Comparison of ENCODE assay signal across 8 cellular contexts in the genomic region with DNA sequence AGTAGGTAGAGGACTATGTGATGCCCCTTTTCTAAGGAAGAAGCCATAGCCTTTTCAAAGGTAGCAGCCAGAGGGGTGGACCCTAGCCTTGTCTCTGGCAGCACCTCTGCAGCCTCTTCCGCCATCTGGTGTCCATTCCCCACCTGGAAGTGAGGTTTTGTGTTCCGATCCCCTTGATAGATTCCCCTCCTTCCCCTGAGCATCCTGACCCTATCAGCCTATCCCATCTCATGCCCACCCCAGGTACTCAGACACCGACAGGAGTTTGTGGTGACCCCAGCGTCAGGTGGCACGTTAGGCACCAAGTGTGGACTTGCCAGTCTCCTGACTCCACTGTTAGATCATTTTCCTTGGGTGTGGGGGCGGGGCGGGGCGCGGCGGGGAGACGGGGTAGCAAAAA. TPM values are rescaled to one million over a fixed set of nuclear protein-coding genes. Genes with fewer than 3 reads are reported as not detected.
DNase-seq lines count a peak whose midpoint lies in the region; ATAC-seq, FAIRE-seq and TF ChIP-seq lines count a peak whose summit lies in the region.

No MANE protein-coding gene starts in this region.

- H3K9me3 ChIP-seq in heart right ventricle = no peaks in the 10 kb centered on the region
- H3K9me3 ChIP-seq in mesodermal cell (ENCODE audit: control insufficient read depth, low read length) = no peaks in the 10 kb centered on the region

- ATAC-seq in heart right ventricle (no peak), Right ventricle myocardium inferior (no peak), HG03432 (IDR thresholded peaks at IDR 0.05; ENCODE audit: unreplicated experiment) (no peak)

- peak overlapping the region; percentile 89 to 100 (median 96) for H3K27ac ChIP-seq in heart right ventricle
- H3K27ac ChIP-seq in mesodermal cell (ENCODE audit: low read depth, low read length, severe bottlenecking) = peak overlapping the region; percentile 64

- intact Hi-C loops in heart right ventricle (cut with DNase I) = loop anchor here in 7 of 10 donors (2.0 to 5.0 kb wide), 5 partner anchors 31 to 345 kb away; a partner anchor contains a TSS
- intact Hi-C loops in Right ventricle myocardium inferior (cut with DNase I) = loop anchor here (5.0 kb wide), 2 partner anchors 80 to 155 kb away; no protein-coding TSS in a partner anchor

- H3K4me1 ChIP-seq in heart right ventricle (peaks cover 24 to 76% (median 70%) of the 10 kb centered on the region in 9 donors), mesodermal cell (ENCODE audit: control insufficient read depth, insufficient read depth, low read length, poor library complexity, severe bottlenecking) (peaks cover 47% of the 10 kb centered on the region)

- H3K36me3 ChIP-seq in heart right ventricle (peaks cover 0 to 13% (median 0%) of the 10 kb centered on the region in 9 donors), bronchial epithelial cell (ENCODE audit: control insufficient read depth, insufficient read depth, low read length) (peaks cover 3% of the 10 kb centered on the region), mesodermal cell (ENCODE audit: control insufficient read depth, insufficient read depth, low read length) (peaks cover 12% of the 10 kb centered on the region)

- peak in 4 of 9 donors; percentile 20 to 39 (median 33) for TF ChIP-seq CTCF in heart right ventricle (IDR thresholded peaks at IDR 0.05)
- TF ChIP-seq CTCF in bronchial epithelial cell (IDR thresholded peaks at IDR 0.05; ENCODE audit: insufficient read depth, low read length, severe bottlenecking) = peak; percentile 78

- H3K27me3 ChIP-seq in heart right ventricle (no peaks in the 10 kb centered on the region), bronchial epithelial cell (ENCODE audit: control insufficient read depth, insufficient read depth, low read length) (no peaks in the 10 kb centered on the region)

- H3K4me3 ChIP-seq in heart right ventricle (peak overlapping the region in 9 of 10 donors; percentile 56 to 98 (median 88)), bronchial epithelial cell (ENCODE audit: low read depth, low read length) (peak overlapping the region; percentile 50), mesodermal cell (ENCODE audit: extremely low read depth, insufficient read depth, low read length, poor library complexity, severe bottlenecking) (peak overlapping the region; percentile 44)

- no peak for DNase-seq in heart right ventricle
- no peak for DNase-seq in Right ventricle myocardium inferior (ENCODE audit: missing footprints)
- DNase-seq in NCI-H748 (lab: John Stamatoyannopoulos, UW; ENCODE audit: unreplicated experiment) = peak; percentile 74
- peak; percentile 65 for DNase-seq in bronchial epithelial cell (ENCODE audit: low read depth)
- DNase-seq in retina = no peak
- no peak for DNase-seq in stimulated activated CD4-positive, alpha-beta T cell treated with anti-CD3 and anti-CD28 coated beads, Interleukin-1b, Interleukin-23, amount 100 ng/mL, for 48 hours

- no peak for FAIRE-seq in bronchial epithelial cell (lab: Jason Lieb, UNC)

- WGBS in heart right ventricle, 2 donors = 9 to 10% methylated on average over 11 of the region's 11 CpGs
- WGBS in mesodermal cell (ENCODE audit: insufficient coverage in 2 of 2), 2 experiments = 9 to 16% methylated on average over 8 to 11 of the region's 11 CpGs

RNA-seq across cellular contexts. Expression of a gene that starts 0.4 kb away (rescaled TPM):
- total RNA-seq in heart right ventricle (10 to 100 TPM; 21.2 to 54.9 (median 29.2) TPM), Right ventricle myocardium inferior (45.1 TPM), bronchial epithelial cell (10.6 and 10.8 TPM in 2 replicates)
- 10 to 100 TPM; 42.0 to 55.7 TPM for polyA plus RNA-seq in heart right ventricle
- 52.9 TPM for polyA plus RNA-seq in mesodermal cell (2013, experiment 1 of 2)
- 41.6 TPM for polyA plus RNA-seq in mesodermal cell (2013, experiment 2 of 2)

RNA-seq across cellular contexts. Expression of a gene that starts 1.7 kb away (rescaled TPM):
- total RNA-seq in heart right ventricle = 10 to 100 TPM; 23.7 to 44.0 (median 26.3) TPM
- polyA plus RNA-seq in heart right ventricle = 10 to 100 TPM; 55.6 to 92.0 TPM
- total RNA-seq in Right ventricle myocardium inferior = 23.3 TPM
- total RNA-seq in bronchial epithelial cell = 30.3 and 43.4 TPM in 2 replicates
- polyA plus RNA-seq in mesodermal cell (2013, experiment 1 of 2) = 59.5 TPM
- 49.2 TPM for polyA plus RNA-seq in mesodermal cell (2013, experiment 2 of 2)

RNA-seq across cellular contexts. Expression of a gene that starts 3.9 kb away (rescaled TPM):
- 100 to 1,000 TPM in 1 of 10 donors, 10 to 100 TPM in 9; 42.9 to 113 (median 53.9) TPM for total RNA-seq in heart right ventricle
- polyA plus RNA-seq in heart right ventricle = 10 to 100 TPM; 30.8 to 62.6 TPM
- 61.0 TPM for total RNA-seq in Right ventricle myocardium inferior
- 31.6 and 62.0 TPM in 2 replicates for total RNA-seq in bronchial epithelial cell
- 18.8 TPM for polyA plus RNA-seq in mesodermal cell (2013, experiment 1 of 2)
- 18.2 TPM for polyA plus RNA-seq in mesodermal cell (2013, experiment 2 of 2)

RNA-seq across cellular contexts. Expression of a gene that starts 13.8 kb away (rescaled TPM):
- total RNA-seq in heart right ventricle (10 to 100 TPM; 54.4 to 92.5 (median 72.8) TPM), Right ventricle myocardium inferior (72.3 TPM), bronchial epithelial cell (22.5 and 35.0 TPM in 2 replicates)
- polyA plus RNA-seq in heart right ventricle = 10 to 100 TPM; 42.7 to 79.7 TPM
- 24.9 TPM for polyA plus RNA-seq in mesodermal cell (2013, experiment 1 of 2)
- 23.5 TPM for polyA plus RNA-seq in mesodermal cell (2013, experiment 2 of 2)

RNA-seq across cellular contexts. Expression of a gene that starts 23.7 kb away (rescaled TPM):
- total RNA-seq in heart right ventricle = 1 to 10 TPM in 2 of 10 donors, under 1 TPM in 6, not detected in 2; 0.22 to 1.5 (median 0.35) TPM
- 1 to 10 TPM in 1 of 2 donors, under 1 TPM in 1; 0.48 to 1.4 TPM for polyA plus RNA-seq in heart right ventricle
- 0.43 TPM for total RNA-seq in Right ventricle myocardium inferior
- total RNA-seq in bronchial epithelial cell = 0.79 and 4.1 TPM in 2 replicates
- not detected for polyA plus RNA-seq in mesodermal cell (2013, experiment 1 of 2)
- polyA plus RNA-seq in mesodermal cell (2013, experiment 2 of 2) = not detected

Comparison
In these comparisons a context has a peak if more than half of its experiments do, and no peak if none do; other contexts are left out.
1. DNase-seq: peak in NCI-H748 (single experiment) and bronchial epithelial cell (single experiment); none in heart right ventricle (0 of 2), Right ventricle myocardium inferior (single experiment), retina (single experiment) and stimulated activated CD4-positive, alpha-beta T cell treated with anti-CD3 and anti-CD28 coated beads, Interleukin-1b, Interleukin-23, amount 100 ng/mL, for 48 hours (single experiment).
2. Peak in every context shown above with its lines, with median percentiles within 50 percentile points of each other: H3K4me3 ChIP-seq.